In genomic region chr3:149751551-149751950, GRCh38 we compare ENCODE assay signal across 1 cellular context.
TF ChIP-seq lines count a peak whose summit lies in the region.

No MANE protein-coding gene starts in this region.

TF ChIP-seq in H1, 55 proteins besides CTCF, POLR2A, EP300 and RAD21:
- no peak for TF ChIP-seq SP4 (IDR thresholded peaks at IDR 0.05; ENCODE audit: low read length)
- TF ChIP-seq SRF (IDR thresholded peaks at IDR 0.05; ENCODE audit: low read depth, low read length): no peak
- no peak for TF ChIP-seq SIN3A (conservative IDR thresholded peaks at IDR 0.05 in 1 of 2, IDR thresholded peaks at IDR 0.05 in 1 of 2; ENCODE audit: low read depth in 1 of 2, low read length in 2 of 2)
- no peak for TF ChIP-seq JUND (IDR thresholded peaks at IDR 0.05; ENCODE audit: low read length)
- no peak for TF ChIP-seq CBX5 (IDR thresholded peaks at IDR 0.05; ENCODE audit: low read depth, low read length)
- no peak for TF ChIP-seq SUZ12 (IDR thresholded peaks at IDR 0.05; ENCODE audit: low read length)
- TF ChIP-seq EZH2 (IDR thresholded peaks at IDR 0.05; ENCODE audit: low read depth, low read length, severe bottlenecking): no peak
- no peak for TF ChIP-seq KDM4A (IDR thresholded peaks at IDR 0.05; ENCODE audit: low read depth, low read length, severe bottlenecking)
- no peak for TF ChIP-seq NANOG (IDR thresholded peaks at IDR 0.05; ENCODE audit: insufficient read depth, low read depth, low read length, poor library complexity, severe bottlenecking)
- TF ChIP-seq TBP (IDR thresholded peaks at IDR 0.05; ENCODE audit: low read depth, low read length): no peak
- TF ChIP-seq TAF7 (optimal IDR thresholded peaks at IDR 0.05; ENCODE audit: borderline replicate concordance, low read depth, low read length): no peak
- no peak for TF ChIP-seq JUN (IDR thresholded peaks at IDR 0.05; ENCODE audit: low read depth, low read length)
- TF ChIP-seq ZNF274 (IDR thresholded peaks at IDR 0.05; ENCODE audit: borderline replicate concordance, extremely low read depth, low read length): no peak
- TF ChIP-seq E2F6 (IDR thresholded peaks at IDR 0.05): no peak
- TF ChIP-seq ASH2L (IDR thresholded peaks at IDR 0.05; ENCODE audit: low read length): no peak
TF ChIP-seq in H1: peak in this region for 0.
